In the genomic region with DNA sequence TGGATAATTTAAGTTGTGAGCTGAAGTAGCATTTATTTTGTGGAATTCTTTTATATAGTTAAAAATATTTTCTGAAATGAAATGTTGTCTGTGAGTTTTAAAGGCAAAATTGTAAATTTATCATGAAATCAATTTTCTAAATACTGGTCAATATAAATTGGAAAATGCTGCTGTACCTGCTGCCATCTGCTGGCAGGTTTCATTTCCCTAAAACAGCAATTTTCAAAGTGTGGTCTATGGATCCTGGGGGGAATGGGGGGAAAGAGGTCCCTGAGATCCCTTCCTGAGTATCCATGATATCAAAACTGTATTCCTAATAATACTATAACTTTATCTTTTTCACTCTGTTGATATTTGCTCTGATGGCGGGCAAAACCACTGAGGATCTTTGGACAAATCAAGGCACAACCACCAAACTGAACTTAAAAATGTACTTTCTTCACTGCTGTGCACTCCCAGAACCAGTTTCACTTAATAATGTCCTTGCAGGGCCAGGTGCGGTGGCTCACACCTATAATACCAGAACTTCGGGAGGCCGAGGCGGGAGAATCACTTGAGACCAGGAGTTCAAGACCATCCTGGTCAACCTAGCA, we compare ENCODE assay signal across 8 cellular contexts. TPM values are rescaled to one million over a fixed set of nuclear protein-coding genes. Genes with fewer than 3 reads are reported as not detected.
DNase-seq lines count a peak whose midpoint lies in the region; ATAC-seq and TF ChIP-seq lines count a peak whose summit lies in the region.

No MANE protein-coding gene starts in this region.

- H3K27ac Mint-ChIP-seq in CD8-positive, alpha-beta memory T cell: peak overlapping the region in 2 of 8 donors; percentile 38 to 51
- no peak overlapping the region for H3K27ac Mint-ChIP-seq in activated T-cell treated with anti-CD3 and anti-CD28 coated beads, Interleukin-2, amount 50 U/mL, for 24 hours

- TF ChIP-seq POLR2A in upper lobe of left lung (IDR thresholded peaks at IDR 0.05): no peak

- TF ChIP-seq EP300 in upper lobe of left lung (IDR thresholded peaks at IDR 0.05): no peak

- peaks cover 4 to 21% of the 10 kb centered on the region in 2 donors for H3K27me3 Mint-ChIP-seq in CD8-positive, alpha-beta memory T cell
- H3K27me3 Mint-ChIP-seq in activated T-cell treated with anti-CD3 and anti-CD28 coated beads, Interleukin-2, amount 50 U/mL, for 24 hours: no peaks in the 10 kb centered on the region

- H3K4me1 Mint-ChIP-seq in CD8-positive, alpha-beta memory T cell: no peaks in the 10 kb centered on the region
- no peaks in the 10 kb centered on the region for H3K4me1 Mint-ChIP-seq in activated T-cell treated with anti-CD3 and anti-CD28 coated beads, Interleukin-2, amount 50 U/mL, for 24 hours (ENCODE audit: low read depth)

- CTCF ChIA-PET in GM10248 (lab: Yijun Ruan, JAX): interaction anchor here (0.8 to 3.3 kb wide), 7 partner anchors 9 to 637 kb away, joined by 3 to 11 read pairs (median 3); no protein-coding TSS in a partner anchor
- CTCF ChIA-PET in CD8-positive, alpha-beta memory T cell (lab: Charles Lee): interaction anchor here (0.9 kb wide), 1 partner anchor 422 kb away, joined by 5 read pairs; no protein-coding TSS in a partner anchor

- H3K36me3 Mint-ChIP-seq in CD8-positive, alpha-beta memory T cell: peaks cover 0 to 13% (median 0%) of the 10 kb centered on the region in 3 donors
- H3K36me3 Mint-ChIP-seq in activated T-cell treated with anti-CD3 and anti-CD28 coated beads, Interleukin-2, amount 50 U/mL, for 24 hours (ENCODE audit: low read depth): no peaks in the 10 kb centered on the region

- peak; percentile 28 for DNase-seq in GM10248 (ENCODE audit: extremely low spot score)
- DNase-seq in RWPE2 (ENCODE audit: low spot score): no peak
- DNase-seq in head of caudate nucleus: peak in 24 of 42 donors; percentile 7 to 56 (median 23)
- DNase-seq in upper lobe of left lung: no peak
- DNase-seq in activated naive CD4-positive, alpha-beta T cell treated with anti-CD3 and anti-CD28 coated beads, Interleukin-2, amount 50 U/mL, for 16 hours: no peak
- DNase-seq in CD8-positive, alpha-beta memory T cell: no peak
- no peak for DNase-seq in activated T-cell treated with anti-CD3 and anti-CD28 coated beads, Interleukin-2, amount 50 U/mL, for 24 hours

- H3K36me3 ChIP-seq in RWPE2 (ENCODE audit: low read depth): no peaks in the 10 kb centered on the region
- no peaks in the 10 kb centered on the region for H3K36me3 ChIP-seq in upper lobe of left lung
- H3K36me3 ChIP-seq in CD8-positive, alpha-beta memory T cell (ENCODE audit: insufficient read depth, low read length): no peaks in the 10 kb centered on the region

- peak; percentile 88 for TF ChIP-seq CTCF in 22Rv1 (IDR thresholded peaks at IDR 0.05)
- TF ChIP-seq CTCF in GM10248 (IDR thresholded peaks at IDR 0.05; ENCODE audit: control extremely low read depth, extremely low read depth, low read depth, missing control alignments): peak; percentile 70
- peak; percentile 89 for TF ChIP-seq CTCF in RWPE2 (IDR thresholded peaks at IDR 0.05; ENCODE audit: poor library complexity, severe bottlenecking)
- peak in 5 of 6 experiments; percentile 31 to 53 (median 41) for TF ChIP-seq CTCF in upper lobe of left lung (IDR thresholded peaks at IDR 0.05)

- ATAC-seq in RWPE2 (ENCODE audit: low read depth) (no peak), upper lobe of left lung (ENCODE audit: low FRiP score in 2 of 2) (peak in 1 of 2 donors; percentile 46)

- POLR2A ChIA-PET in GM10248 (lab: Yijun Ruan, JAX): no interaction called here
- POLR2A ChIA-PET in CD8-positive, alpha-beta memory T cell (lab: Charles Lee): no interaction called here

- H3K4me1 ChIP-seq in RWPE2 (ENCODE audit: insufficient read depth, poor library complexity, severe bottlenecking): no peaks in the 10 kb centered on the region
- H3K4me1 ChIP-seq in upper lobe of left lung: no peaks in the 10 kb centered on the region
- H3K4me1 ChIP-seq in CD8-positive, alpha-beta memory T cell (ENCODE audit: insufficient read depth, low read length): no peaks in the 10 kb centered on the region

- H3K4me3 ChIP-seq in RWPE2 (ENCODE audit: severe bottlenecking) (no peak overlapping the region), upper lobe of left lung (no peak overlapping the region)
- H3K4me3 ChIP-seq in CD8-positive, alpha-beta memory T cell (ENCODE audit: low read length): no peak overlapping the region

- intact Hi-C loops in head of caudate nucleus (cut with DNase I): loop anchor here (10.0 kb wide), 1 partner anchor 199 kb away; no protein-coding TSS in a partner anchor

- H3K9me3 ChIP-seq in RWPE2 (ENCODE audit: severe bottlenecking): no peaks in the 10 kb centered on the region
- H3K9me3 ChIP-seq in upper lobe of left lung: no peaks in the 10 kb centered on the region
- H3K9me3 ChIP-seq in CD8-positive, alpha-beta memory T cell (ENCODE audit: low read length): no peaks in the 10 kb centered on the region

- H3K27ac ChIP-seq in 22Rv1: no peak overlapping the region
- no peak overlapping the region for H3K27ac ChIP-seq in RWPE2 (ENCODE audit: poor library complexity, severe bottlenecking)
- H3K27ac ChIP-seq in upper lobe of left lung: no peak overlapping the region
- no peak overlapping the region for H3K27ac ChIP-seq in CD8-positive, alpha-beta memory T cell (ENCODE audit: low read depth, low read length)

- H3K27me3 ChIP-seq in RWPE2 (ENCODE audit: insufficient read depth, poor library complexity, severe bottlenecking) (no peaks in the 10 kb centered on the region), upper lobe of left lung (no peaks in the 10 kb centered on the region)
- H3K27me3 ChIP-seq in CD8-positive, alpha-beta memory T cell (ENCODE audit: insufficient read depth, low read length, poor library complexity, severe bottlenecking): no peaks in the 10 kb centered on the region

- H3K9me3 Mint-ChIP-seq in CD8-positive, alpha-beta memory T cell: peaks cover 0 to 6% (median 0%) of the 10 kb centered on the region in 5 donors
- H3K9me3 Mint-ChIP-seq in activated T-cell treated with anti-CD3 and anti-CD28 coated beads, Interleukin-2, amount 50 U/mL, for 24 hours: no peaks in the 10 kb centered on the region

- no peak overlapping the region for H3K4me3 Mint-ChIP-seq in CD8-positive, alpha-beta memory T cell
- H3K4me3 Mint-ChIP-seq in activated T-cell treated with anti-CD3 and anti-CD28 coated beads, Interleukin-2, amount 50 U/mL, for 24 hours: no peak overlapping the region

- WGBS in upper lobe of left lung, 2 donors: 81 to 88% methylated on average over 5 of the region's 5 CpGs

RNA-seq across cellular contexts. Expression of gene CCR4, which starts 17.2 kb away (rescaled TPM):
- total RNA-seq in upper lobe of left lung: 1 to 10 TPM in 4 of 6 donors, not detected in 2; 1.0 to 1.8 (median 1.1) TPM
- 100 to 1,000 TPM; 113 TPM for total RNA-seq in CD8-positive, alpha-beta memory T cell
- polyA plus RNA-seq in CD8-positive, alpha-beta memory T cell: 10.0 TPM

Comparison
In these comparisons a context has a peak if more than half of its experiments do, and no peak if none do; other contexts are left out.
1. DNase-seq: peak in GM10248 (single experiment) and head of caudate nucleus (24 of 42); none in RWPE2 (single experiment), upper lobe of left lung (0 of 2), activated naive CD4-positive, alpha-beta T cell treated with anti-CD3 and anti-CD28 coated beads, Interleukin-2, amount 50 U/mL, for 16 hours (single experiment), CD8-positive, alpha-beta memory T cell (0 of 5) and activated T-cell treated with anti-CD3 and anti-CD28 coated beads, Interleukin-2, amount 50 U/mL, for 24 hours (single experiment).
2. RNA of gene CCR4, which starts 17.2 kb away (total RNA-seq): 113 TPM in CD8-positive, alpha-beta memory T cell; 1.0 to 1.8 TPM in upper lobe of left lung; every median in the first group is over 10 times any median in the second.
3. Peak in every context shown above with its lines, with median percentiles within 50 percentile points of each other: CTCF ChIP-seq.